9 cellular contexts compared by ENCODE assay signal in the genomic region with DNA sequence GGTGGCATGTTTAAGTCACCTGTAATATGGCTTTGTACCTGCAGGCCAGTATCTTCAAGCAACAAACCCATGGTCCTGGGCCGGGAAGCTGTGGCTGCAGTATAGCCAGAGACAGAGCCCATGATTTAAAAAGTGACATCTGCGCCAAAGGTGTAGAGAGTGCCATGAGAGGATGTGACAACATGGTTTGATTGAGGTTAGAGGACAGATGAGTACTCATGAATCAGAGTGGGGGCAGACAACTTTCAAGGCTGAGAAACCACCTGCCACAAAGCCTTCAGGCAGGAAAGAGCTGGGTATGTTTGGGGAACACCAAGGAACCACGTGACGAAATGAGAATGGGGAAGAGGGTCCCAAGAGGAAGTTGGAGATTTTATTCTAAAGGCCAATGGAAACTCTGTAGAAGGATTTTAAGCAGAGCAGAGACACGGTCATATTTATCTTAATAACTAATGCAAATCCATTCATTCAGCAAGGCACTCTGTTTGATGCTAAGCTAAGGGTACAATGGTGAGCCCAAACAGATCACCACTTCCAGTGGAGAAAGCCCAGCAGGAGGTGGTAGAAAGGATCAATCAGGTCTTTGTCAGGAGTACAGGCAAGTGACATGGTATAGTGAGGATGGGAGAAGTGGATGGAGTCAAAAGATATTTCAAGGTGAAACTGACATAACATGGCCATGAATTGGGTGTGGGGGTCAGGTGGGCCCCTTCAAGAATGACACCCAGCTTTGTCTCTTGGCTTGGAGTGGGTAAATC. TPM values are rescaled to one million over a fixed set of nuclear protein-coding genes. Genes with fewer than 3 reads are reported as not detected.
DNase-seq lines count a peak whose midpoint lies in the region; ATAC-seq, FAIRE-seq and TF ChIP-seq lines count a peak whose summit lies in the region.
"Had no signal": no experiment of that assay in that cellular context is flagged by ENCODE, and none has a peak within 500 bp of the region (broad histone marks: within the 10 kb centered on the region; RNA-seq: fewer than 3 reads in every experiment).

No MANE protein-coding gene starts in this region.

- no peak overlapping the region for H3K9ac ChIP-seq in IMR-90 (ENCODE audit: low read depth, low read length)

- no peaks in the 10 kb centered on the region for H3K9me3 ChIP-seq in IMR-90 (ENCODE audit: control insufficient read depth, insufficient read depth, low read length)
- no peaks in the 10 kb centered on the region for H3K9me3 ChIP-seq in small intestine (ENCODE audit: control insufficient read depth, low read depth)

- H4K91ac ChIP-seq in IMR-90 (ENCODE audit: insufficient read depth, low read depth, low read length) = 0 out of 2 replicates have a peak overlapping the region, but pooled peaks have one; percentile 36

- H4K5ac ChIP-seq in IMR-90 (ENCODE audit: low read depth, low read length) = no peak overlapping the region

- peak overlapping the region; percentile 23 for H2AK9ac ChIP-seq in IMR-90 (replicated peaks; ENCODE audit: low read depth, low read length, poor library complexity)

- FAIRE-seq in small intestine (lab: Jason Lieb, UNC) = no peak

- no peak overlapping the region for H2AK5ac ChIP-seq in IMR-90 (ENCODE audit: low read depth, low read length)

- H4K20me1 ChIP-seq in IMR-90 (ENCODE audit: insufficient read depth, low read length) = no peaks in the 10 kb centered on the region

- H3K9me1 ChIP-seq in IMR-90 (ENCODE audit: insufficient read depth, low read length) = peaks cover 8% of the 10 kb centered on the region; the same call in 1 of the 2 replicates

- H3K14ac ChIP-seq in IMR-90 (replicated peaks; ENCODE audit: low read depth, low read length) = no peak overlapping the region

- TF ChIP-seq RAD21 in IMR-90 (IDR thresholded peaks at IDR 0.05; ENCODE audit: low read length) = no peak

- H3K23ac ChIP-seq in IMR-90 (ENCODE audit: low read depth, low read length) = no peak overlapping the region

- no peak for TF ChIP-seq POLR2A in IMR-90 (IDR thresholded peaks at IDR 0.05; ENCODE audit: low read depth, low read length)

- no peak overlapping the region for H2AFZ ChIP-seq in IMR-90 (replicated peaks; ENCODE audit: low read length, poor library complexity)

- TF ChIP-seq CTCF in IMR-90 (conservative IDR thresholded peaks at IDR 0.05; ENCODE audit: low read depth, low read length) (no peak), dorsolateral prefrontal cortex (IDR thresholded peaks at IDR 0.05 in 54 of 56, conservative IDR thresholded peaks at IDR 0.05 in 2 of 56; ENCODE audit: low read depth in 1 of 56, partially characterized antibody in 56 of 56) (no peak)

- no peak overlapping the region for H3K4me3 ChIP-seq in IMR-90 (ENCODE audit: insufficient read depth, low read depth, low read length)
- H3K4me3 ChIP-seq in small intestine (ENCODE audit: low read depth in 1 of 2, low read length in 2 of 2) = no peak overlapping the region
- no peak overlapping the region for H3K4me3 ChIP-seq in dorsolateral prefrontal cortex

- CTCF ChIA-PET in IMR-90 (lab: Yijun Ruan, JAX) = no interaction called here

- H4K8ac ChIP-seq in IMR-90 (ENCODE audit: low read depth in 2 of 2, low read length in 2 of 2) = no peak overlapping the region

- no peak overlapping the region for H3K4me2 ChIP-seq in IMR-90 (ENCODE audit: low read depth, low read length)

- H3K18ac ChIP-seq in IMR-90 (ENCODE audit: low read depth, low read length) = no peak overlapping the region

- no peak overlapping the region for H2BK15ac ChIP-seq in IMR-90 (ENCODE audit: low read depth, low read length)

- peaks cover 8% of the 10 kb centered on the region for H3K4me1 ChIP-seq in IMR-90 (ENCODE audit: control insufficient read depth, insufficient read depth, low read length)
- peaks cover 5% of the 10 kb centered on the region in 2 donors for H3K4me1 ChIP-seq in small intestine (ENCODE audit: control insufficient read depth in 2 of 2, insufficient read depth in 1 of 2, low read depth in 1 of 2, low read length in 1 of 2)

- WGBS in IMR-90 (ENCODE audit: extremely low coverage in 2 of 2, insufficient read length in 1 of 2), 2 experiments = 100% methylated on average over 2 of the region's 5 CpGs; no CpG with 5 or more reads in 1 of the 2 experiments
- WGBS in small intestine, 3 donors = 63 to 83% (median 67%) methylated on average over 5 of the region's 5 CpGs

- H3K27me3 ChIP-seq in IMR-90 (ENCODE audit: control insufficient read depth, insufficient read depth, low read length) (no peaks in the 10 kb centered on the region), small intestine (ENCODE audit: control insufficient read depth in 2 of 2, insufficient read depth in 2 of 2, low read length in 2 of 2) (no peaks in the 10 kb centered on the region), dorsolateral prefrontal cortex (no peaks in the 10 kb centered on the region)

- no peak overlapping the region for H3K56ac ChIP-seq in IMR-90 (ENCODE audit: extremely low read depth, insufficient read depth, low read length)

- intact Hi-C loops in IMR-90 (cut with micrococcal nuclease) (no loop called here), dorsolateral prefrontal cortex (cut with DNase I) (no loop called here)

- dilution Hi-C loops in IMR-90 (cut with HindIII; ENCODE audit: low sequenced_read_pairs, unreplicated experiment) = no loop called here

- POLR2A ChIA-PET in IMR-90 (lab: Charles Lee; ENCODE audit: unreplicated experiment) = no interaction called here

- H2BK20ac ChIP-seq in IMR-90 (ENCODE audit: low read depth, low read length) = no peak overlapping the region

- no peak for DNase-seq in IMR-90
- peak; percentile 57 for DNase-seq in activated T-cell treated with anti-CD3 and anti-CD28 coated beads, Interleukin-2, amount 50 U/mL, for 1 hour
- DNase-seq in small intestine = peak; percentile 38
- DNase-seq in retina = no peak
- DNase-seq in NCI-H1930 (lab: John Stamatoyannopoulos, UW) = no peak
- no peak for DNase-seq in dorsolateral prefrontal cortex
- DNase-seq in glomerular visceral epithelial cell (ENCODE audit: extremely low spot score) = no peak

- in situ Hi-C loops in IMR-90 (cut with MboI; ENCODE audit: low sequenced_read_pairs) = no loop called here

- no peak overlapping the region for H3K4ac ChIP-seq in IMR-90 (ENCODE audit: low read depth, low read length)

- no peak overlapping the region for H2BK120ac ChIP-seq in IMR-90 (ENCODE audit: low read depth, low read length)

- H3K79me1 ChIP-seq in IMR-90 (ENCODE audit: low read depth in 1 of 2, low read length in 2 of 2) = peaks cover 21 to 42% of the 10 kb centered on the region in 2 experiments

- H3K36me3 ChIP-seq in IMR-90 (ENCODE audit: control insufficient read depth, insufficient read depth, low read length) (peaks cover 4% of the 10 kb centered on the region; the same call in 1 of the 2 replicates), small intestine (ENCODE audit: control insufficient read depth in 2 of 2, insufficient read depth in 2 of 2, low read length in 2 of 2) (no peaks in the 10 kb centered on the region)

- H2BK5ac ChIP-seq in IMR-90 (ENCODE audit: low read depth, low read length, poor library complexity, severe bottlenecking) = no peak overlapping the region

- BruUV-seq in IMR-90 (replicated peaks; lab: Mats Ljungman, UMichigan) = no TSS peak

- H3K27ac ChIP-seq in IMR-90 (ENCODE audit: insufficient read depth, low read length) (no peak overlapping the region), small intestine (ENCODE audit: low read depth in 1 of 2, low read length in 1 of 2) (no peak overlapping the region), dorsolateral prefrontal cortex (peak overlapping the region in 21 of 59 donors; percentile 1 to 89 (median 36))

- peak; percentile 39 for ATAC-seq in GM18909 (IDR thresholded peaks at IDR 0.05; ENCODE audit: poor library complexity, unreplicated experiment)
- no peak for ATAC-seq in IMR-90 (ENCODE audit: low read depth)
- ATAC-seq: HCT116 had no signal

TF ChIP-seq in IMR-90, 13 proteins besides CTCF, POLR2A, EP300 and RAD21:
- TF ChIP-seq MAZ (IDR thresholded peaks at IDR 0.05; ENCODE audit: borderline replicate concordance, low read depth, low read length) (no peak), BHLHE40 (IDR thresholded peaks at IDR 0.05; ENCODE audit: low read depth, low read length) (no peak), MAFK (IDR thresholded peaks at IDR 0.05; ENCODE audit: low read depth, low read length) (no peak), RFX5 (IDR thresholded peaks at IDR 0.05; ENCODE audit: low read depth, low read length) (no peak)
TF ChIP-seq in IMR-90: peak in this region for 0.

RNA-seq across cellular contexts. Expression of gene MICAL1, which starts 3.4 kb away (rescaled TPM):
- total RNA-seq in IMR-90 (2012; rRNA removed) (28.6 and 30.5 TPM in 2 replicates), dorsolateral prefrontal cortex (10 to 100 TPM; 22.6 to 77.0 (median 42.3) TPM)
- polyA plus RNA-seq in IMR-90 (2012; rRNA removed) (57.1 and 59.1 TPM in 2 replicates), small intestine (100 to 1,000 TPM in 2 of 3 donors, 10 to 100 TPM in 1; 48.0 to 316 (median 202) TPM)
- 24.7 and 32.0 TPM in 2 replicates for polyA plus RNA-seq in IMR-90 (2012; cell fraction: cytosol; rRNA removed)
- 387 and 626 TPM in 2 replicates for polyA plus RNA-seq in IMR-90 (2012; cell fraction: nucleus; rRNA removed; ENCODE audit: low replicate concordance)

RNA-seq across cellular contexts. Expression of gene SMPD2, which starts 18.4 kb away (rescaled TPM):
- total RNA-seq in IMR-90 (2012; rRNA removed) (8.3 and 9.0 TPM in 2 replicates), dorsolateral prefrontal cortex (10 to 100 TPM in 28 of 120 experiments, 1 to 10 TPM in 92; 3.5 to 16.3 (median 7.9) TPM)
- polyA plus RNA-seq in IMR-90 (2012; rRNA removed) (7.1 and 7.7 TPM in 2 replicates), small intestine (10 to 100 TPM; 14.3 to 19.5 (median 17.1) TPM)
- 5.2 and 6.0 TPM in 2 replicates for polyA plus RNA-seq in IMR-90 (2012; cell fraction: cytosol; rRNA removed)
- 18.1 and 25.2 TPM in 2 replicates for polyA plus RNA-seq in IMR-90 (2012; cell fraction: nucleus; rRNA removed; ENCODE audit: low replicate concordance)

RNA-seq across cellular contexts. Expression of gene PPIL6, which starts 18.5 kb away (rescaled TPM):
- total RNA-seq in IMR-90 (2012; rRNA removed) (0.18 and 1.4 TPM in 2 replicates), dorsolateral prefrontal cortex (10 to 100 TPM in 73 of 120 experiments, 1 to 10 TPM in 47; 5.2 to 18.3 (median 10.6) TPM)
- polyA plus RNA-seq in IMR-90 (2012; rRNA removed) (0.07 and 0.15 TPM in 2 replicates), small intestine (under 1 TPM in 2 of 3 donors, not detected in 1; 0.22 to 0.76 TPM)
- polyA plus RNA-seq in IMR-90 (2012; cell fraction: cytosol; rRNA removed) = 0.09 and 0.12 TPM in 2 replicates
- polyA plus RNA-seq in IMR-90 (2012; cell fraction: nucleus; rRNA removed; ENCODE audit: low replicate concordance) = 0.06 and 0.09 TPM in 2 replicates

RNA-seq across cellular contexts. Expression of gene ZBTB24, which starts 24.1 kb away (rescaled TPM):
- total RNA-seq in IMR-90 (2012; rRNA removed) = 7.9 and 10.3 TPM in 2 replicates
- 2.1 and 2.3 TPM in 2 replicates for polyA plus RNA-seq in IMR-90 (2012; rRNA removed)
- polyA plus RNA-seq in IMR-90 (2012; cell fraction: cytosol; rRNA removed) = 0.63 and 0.75 TPM in 2 replicates
- polyA plus RNA-seq in IMR-90 (2012; cell fraction: nucleus; rRNA removed; ENCODE audit: low replicate concordance) = 1.1 and 2.2 TPM in 2 replicates
- polyA plus RNA-seq in small intestine = 1 to 10 TPM; 1.8 to 3.9 (median 2.7) TPM
- 10 to 100 TPM in 61 of 120 experiments, 1 to 10 TPM in 59; 5.4 to 12.6 (median 10.0) TPM for total RNA-seq in dorsolateral prefrontal cortex

Comparison
In these comparisons a context has a peak if more than half of its experiments do, and no peak if none do; other contexts are left out.
1. DNase-seq: peak in activated T-cell treated with anti-CD3 and anti-CD28 coated beads, Interleukin-2, amount 50 U/mL, for 1 hour (single experiment) and small intestine (single experiment); none in IMR-90 (single experiment), retina (single experiment), NCI-H1930 (0 of 2), dorsolateral prefrontal cortex (0 of 10) and glomerular visceral epithelial cell (single experiment).